9 cellular contexts compared by ENCODE assay signal in the genomic region with DNA sequence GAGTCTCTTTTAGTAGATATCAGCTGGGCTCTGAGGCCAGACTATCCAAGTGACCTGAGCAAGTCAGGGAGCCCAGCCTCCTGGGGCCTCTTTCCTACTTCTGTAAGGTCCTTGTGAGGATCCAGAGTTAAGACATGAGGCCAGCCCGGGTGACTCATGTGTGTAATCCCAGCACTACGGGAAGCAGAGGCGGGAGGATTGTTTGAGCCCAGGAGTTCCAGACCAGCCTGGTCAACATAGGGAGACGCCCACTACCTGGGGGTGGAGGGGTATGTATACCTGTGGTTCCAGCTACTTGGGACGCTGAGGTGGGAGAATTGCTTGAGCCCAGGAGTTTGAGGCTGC. TPM values are rescaled to one million over a fixed set of nuclear protein-coding genes. Genes with fewer than 3 reads are reported as not detected.
DNase-seq lines count a peak whose midpoint lies in the region; ATAC-seq, FAIRE-seq and TF ChIP-seq lines count a peak whose summit lies in the region.
"Had no signal": no experiment of that assay in that cellular context is flagged by ENCODE, and none has a peak within 500 bp of the region (broad histone marks: within the 10 kb centered on the region; RNA-seq: fewer than 3 reads in every experiment).

No MANE protein-coding gene starts in this region.

- no peaks in the 10 kb centered on the region for H3K9me3 ChIP-seq in transverse colon

- ATAC-seq in HG03108 (IDR thresholded peaks at IDR 0.05; ENCODE audit: unreplicated experiment), result no peak

- intact Hi-C loops in transverse colon (cut with DNase I; ENCODE audit: low total_unique reads), result no loop called here

- H3K4me1 ChIP-seq in transverse colon, result peaks cover 0 to 21% (median 7%) of the 10 kb centered on the region in 4 donors

- no peak overlapping the region for H3K4me3 ChIP-seq in transverse colon

- no peaks in the 10 kb centered on the region for H3K36me3 ChIP-seq in transverse colon
- H3K36me3 ChIP-seq: cardiac muscle cell had no signal

- TF ChIP-seq CTCF in transverse colon (IDR thresholded peaks at IDR 0.05), result no peak

- FAIRE-seq in frontal cortex (lab: Jason Lieb, UNC), result no peak

- no peak for TF ChIP-seq EP300 in transverse colon (IDR thresholded peaks at IDR 0.05; ENCODE audit: low read depth)

- TF ChIP-seq POLR2A in transverse colon (IDR thresholded peaks at IDR 0.05), result no peak

- DNase-seq in NCI-H82 (lab: John Stamatoyannopoulos, UW) (peak; percentile 37), NCI-H82 treated with DMSO at 0.1 percent for 48 hours (lab: John Stamatoyannopoulos, UW; ENCODE audit: unreplicated experiment) (no peak), astrocyte of the hippocampus (ENCODE audit: low read depth, low spot score) (peak; percentile 70), kidney tubule cell (ENCODE audit: low spot score) (peak; percentile 75), transverse colon (peak; percentile 41), frontal cortex (ENCODE audit: low spot score in 2 of 2) (no peak), NCI-H2029 (lab: John Stamatoyannopoulos, UW) (no peak)

- WGBS in transverse colon (ENCODE audit: low coverage in 1 of 2), 2 donors, result 63% methylated on average over 5 of the region's 5 CpGs; no CpG with 5 or more reads in 1 of the 2 donors

- no peaks in the 10 kb centered on the region for H3K27me3 ChIP-seq in transverse colon

- in situ Hi-C loops in transverse colon (cut with MboI; ENCODE audit: low pct_ligation_motif_present in 1 of 4, low pct_unique_long_range_greater_than_20kb in 1 of 4, low sequenced_read_pairs in 3 of 4), result no loop called here

- H3K27ac ChIP-seq in transverse colon, result peak overlapping the region in 3 of 4 donors; percentile 32 to 55 (median 35)
- H3K27ac ChIP-seq: cardiac muscle cell had no signal

RNA-seq across cellular contexts. Expression of gene POLA2, which starts 36.9 kb away (rescaled TPM):
- total RNA-seq in transverse colon (10 to 100 TPM in 1 of 4 donors, 1 to 10 TPM in 3; 3.0 to 17.5 (median 6.2) TPM), frontal cortex (2.9 TPM)

RNA-seq across cellular contexts. Expression of gene CAPN1, which starts 43.2 kb away (rescaled TPM):
- total RNA-seq in transverse colon (1,000 to 10,000 TPM in 1 of 4 donors, 100 to 1,000 TPM in 3; 211 to 1,179 (median 376) TPM), frontal cortex (48.5 TPM)

RNA-seq across cellular contexts. Expression of gene SPDYC, which starts 54.9 kb away (rescaled TPM):
- not detected for total RNA-seq in transverse colon
- not detected for total RNA-seq in frontal cortex

Comparison
In these comparisons a context has a peak if more than half of its experiments do, and no peak if none do; other contexts are left out.
1. DNase-seq: peak in NCI-H82 (single experiment), astrocyte of the hippocampus (single experiment), kidney tubule cell (single experiment) and transverse colon (single experiment); none in NCI-H82 treated with DMSO at 0.1 percent for 48 hours (single experiment), frontal cortex (0 of 2) and NCI-H2029 (single experiment).